In genomic region chr6:135002229-135002844, GRCh38 we compare ENCODE assay signal across 1 cellular context.
TF ChIP-seq lines count a peak whose summit lies in the region.

No MANE protein-coding gene starts in this region.

TF ChIP-seq in GM12878, 131 proteins besides CTCF, POLR2A, EP300 and RAD21:
- 0 out of 2 replicates have a peak, but pooled peaks have one; percentile 6 for TF ChIP-seq IKZF1 (conservative IDR thresholded peaks at IDR 0.05)
- 0 out of 2 replicates have a peak, but pooled peaks have one; percentile 8 for TF ChIP-seq EED (IDR thresholded peaks at IDR 0.05; ENCODE audit: low read depth)
- no peak for TF ChIP-seq CUX1 (IDR thresholded peaks at IDR 0.05; ENCODE audit: insufficient replicate concordance, low read depth, low read length)
- TF ChIP-seq PAX8 (IDR thresholded peaks at IDR 0.05) = no peak
- peak; percentile 14; the same call in 1 of the 2 replicates for TF ChIP-seq ATF2 (IDR thresholded peaks at IDR 0.05; ENCODE audit: low read length)
- TF ChIP-seq ZNF592 (IDR thresholded peaks at IDR 0.05) = no peak
- TF ChIP-seq NKRF (conservative IDR thresholded peaks at IDR 0.05) = no peak
